Comparison of ENCODE assay signal across 1 cellular context in genomic region chr19:38514812-38515633, GRCh38.
TF ChIP-seq lines count a peak whose summit lies in the region.

No MANE protein-coding gene starts in this region.

TF ChIP-seq in HepG2, 621 proteins besides CTCF, POLR2A, EP300 and RAD21 (continued from another document):
- TF ChIP-seq ARID5B (CRISPR knock-in tag; IDR thresholded peaks at IDR 0.05): 0 out of 2 replicates have a peak, but pooled peaks have one; percentile 29
- 0 out of 2 replicates have a peak, but pooled peaks have one; percentile 22 for TF ChIP-seq NRL (CRISPR knock-in tag; IDR thresholded peaks at IDR 0.05; ENCODE audit: borderline replicate concordance)
- no peak for TF ChIP-seq ZNF709 (CRISPR knock-in tag; IDR thresholded peaks at IDR 0.05)
